In the genomic region with DNA sequence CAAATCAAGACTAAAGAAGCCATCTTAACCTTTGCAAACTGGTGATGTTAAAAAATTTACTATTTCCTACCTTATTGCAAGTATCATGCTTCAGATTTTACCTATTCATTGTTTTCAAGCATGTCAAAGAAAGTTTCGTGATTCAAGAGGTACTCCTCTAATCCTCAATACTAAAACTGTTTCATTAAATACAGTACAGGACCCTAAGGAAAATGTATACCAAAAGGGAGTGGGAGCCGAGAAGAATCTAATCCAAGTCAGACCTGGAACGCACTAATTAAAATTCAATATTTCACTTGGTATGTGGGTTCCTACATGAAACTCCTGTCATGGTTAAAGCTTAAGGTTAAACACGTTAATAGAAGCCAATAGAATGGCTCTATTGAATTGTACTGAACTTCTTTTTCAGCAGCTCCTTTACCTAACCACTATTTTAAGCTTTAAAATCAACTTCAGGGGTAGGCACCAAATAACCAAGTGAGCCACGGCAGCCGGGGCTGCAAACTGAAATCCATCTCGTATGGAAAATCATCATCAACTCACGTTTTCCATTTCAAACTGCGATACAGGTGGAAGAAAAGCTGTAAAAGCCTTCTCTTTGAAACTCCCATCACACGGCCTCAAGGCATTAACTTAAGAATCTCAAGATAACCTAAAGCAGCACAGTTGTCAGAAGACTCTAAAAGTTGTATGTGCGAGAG, we compare ENCODE assay signal across 8 cellular contexts.
DNase-seq lines count a peak whose midpoint lies in the region; ATAC-seq and TF ChIP-seq lines count a peak whose summit lies in the region.

No MANE protein-coding gene starts in this region.

- no peaks in the 10 kb centered on the region for H4K20me1 ChIP-seq in PC-9 (ENCODE audit: insufficient read depth)

- H3K9me3 ChIP-seq in PC-9 (ENCODE audit: insufficient read depth, low read depth) (no peaks in the 10 kb centered on the region), lower lobe of right lung (no peaks in the 10 kb centered on the region), testis (no peaks in the 10 kb centered on the region)

- H3K27ac ChIP-seq in PC-9 (peak overlapping the region; percentile 76), lower lobe of right lung (peak overlapping the region; percentile 87), testis (peak overlapping the region; percentile 93 to 94)

- peak; percentile 56 for DNase-seq in DMS 273 (lab: John Stamatoyannopoulos, UW; ENCODE audit: unreplicated experiment)
- DNase-seq in DMS 273 treated with DMSO at 0.1 percent for 48 hours (lab: John Stamatoyannopoulos, UW): no peak
- no peak for DNase-seq in PC-9
- DNase-seq in lower lobe of right lung: no peak
- DNase-seq in testis: no peak
- DNase-seq in NCI-H2107 treated with DMSO at 0.1 percent for 48 hours (lab: John Stamatoyannopoulos, UW; ENCODE audit: unreplicated experiment): no peak
- no peak for DNase-seq in A172 (ENCODE audit: low spot score)

- H3K27me3 ChIP-seq in PC-9 (ENCODE audit: insufficient read depth, low read depth) (no peaks in the 10 kb centered on the region), lower lobe of right lung (ENCODE audit: low read depth) (no peaks in the 10 kb centered on the region), testis (no peaks in the 10 kb centered on the region)

- peak overlapping the region; percentile 99 for H2AFZ ChIP-seq in PC-9

- peak overlapping the region; percentile 90 to 97 (median 95) for H3K4me3 Mint-ChIP-seq in brain

- no peak for TF ChIP-seq POLR2A in testis (IDR thresholded peaks at IDR 0.05)

- H3K4me1 Mint-ChIP-seq in brain: peaks cover 46% of the 10 kb centered on the region

- no peaks in the 10 kb centered on the region for H3K27me3 Mint-ChIP-seq in brain

- intact Hi-C loops in PC-9 (cut with micrococcal nuclease; ENCODE audit: unreplicated experiment): no loop called here
- intact Hi-C loops in lower lobe of right lung (cut with DNase I): no loop called here
- intact Hi-C loops in testis (cut with DNase I; ENCODE audit: low total_unique reads): no loop called here

- H3K79me2 ChIP-seq in PC-9 (ENCODE audit: low read depth): peaks cover 17% of the 10 kb centered on the region; the same call in 1 of the 2 replicates

- H3K36me3 ChIP-seq in PC-9 (ENCODE audit: low read depth) (no peaks in the 10 kb centered on the region), lower lobe of right lung (no peaks in the 10 kb centered on the region), testis (ENCODE audit: low read depth, missing control alignments) (no peaks in the 10 kb centered on the region)

- no peaks in the 10 kb centered on the region for H3K9me2 ChIP-seq in PC-9 (ENCODE audit: insufficient read depth)

- H3K4me2 ChIP-seq in PC-9: peak overlapping the region; percentile 84

- H3K36me3 Mint-ChIP-seq in brain: peaks cover 26% of the 10 kb centered on the region

- peaks cover 17% of the 10 kb centered on the region; the same call in 1 of the 2 replicates for H3F3A ChIP-seq in PC-9 (ENCODE audit: insufficient read depth, low read depth)

- CTCF ChIA-PET in PC-9 (lab: Charles Lee): interaction anchor here (0.5 kb wide), 1 partner anchor 32 kb away, joined by 3 read pairs; no protein-coding TSS in a partner anchor

- H3K4me3 ChIP-seq in PC-9: peak overlapping the region; percentile 92
- H3K4me3 ChIP-seq in lower lobe of right lung: peak overlapping the region; percentile 82
- peak overlapping the region; percentile 82 to 91 for H3K4me3 ChIP-seq in testis

- no peak for ATAC-seq in lower lobe of right lung

- no TSS peak for BruUV-seq in PC-9 (replicated peaks; lab: Mats Ljungman, UMichigan)

- TF ChIP-seq CTCF in PC-9 (conservative IDR thresholded peaks at IDR 0.05) (no peak), brain (conservative IDR thresholded peaks at IDR 0.05) (no peak), lower lobe of right lung (IDR thresholded peaks at IDR 0.05) (no peak), testis (IDR thresholded peaks at IDR 0.05) (no peak)

- 9% methylated on average over 11 of the region's 11 CpGs for WGBS in testis, 2 donors

- peaks cover 0 to 3% (median 2%) of the 10 kb centered on the region in 5 experiments for H3K9me3 Mint-ChIP-seq in brain

- POLR2A ChIA-PET in PC-9 (lab: Charles Lee; ENCODE audit: unreplicated experiment): interaction anchor here (0.8 kb wide), 2 partner anchors 265 to 863 kb away, joined by 3 read pairs; no protein-coding TSS in a partner anchor

- H3K4me1 ChIP-seq in PC-9 (replicated peaks; ENCODE audit: insufficient read depth): peaks cover 18% of the 10 kb centered on the region
- H3K4me1 ChIP-seq in lower lobe of right lung: peaks cover 22% of the 10 kb centered on the region
- H3K4me1 ChIP-seq in testis: peaks cover 9% of the 10 kb centered on the region

- H3K27ac Mint-ChIP-seq in brain: peak overlapping the region; percentile 90 to 95 (median 94)
